8 cellular contexts compared by ENCODE assay signal in the genomic region with DNA sequence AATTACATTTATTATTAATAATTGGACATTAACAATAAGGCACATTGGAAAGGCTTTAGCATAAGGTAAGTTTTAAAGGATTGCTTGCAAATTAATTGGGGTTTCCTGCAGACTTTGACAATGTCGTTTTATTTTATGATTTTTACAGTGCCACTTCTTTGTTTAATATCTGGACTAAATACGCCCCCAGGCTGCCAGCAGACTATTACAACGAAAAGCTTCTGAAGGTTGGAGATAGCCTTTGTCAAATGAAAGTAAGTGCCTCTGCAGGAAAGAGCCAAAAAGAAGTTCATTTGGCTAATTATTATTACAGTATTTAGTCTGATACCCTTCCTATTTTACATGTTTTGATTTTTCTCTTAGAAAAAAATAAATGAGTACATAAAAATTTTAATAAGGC. TPM values are rescaled to one million over a fixed set of nuclear protein-coding genes. Genes with fewer than 3 reads are reported as not detected.
DNase-seq lines count a peak whose midpoint lies in the region; ATAC-seq, FAIRE-seq and TF ChIP-seq lines count a peak whose summit lies in the region.

No MANE protein-coding gene starts in this region.

- H3K4me1 ChIP-seq in heart right ventricle (peaks cover 4 to 40% (median 21%) of the 10 kb centered on the region in 9 donors), uterus (no peaks in the 10 kb centered on the region)

- H3K36me3 ChIP-seq in heart right ventricle (no peaks in the 10 kb centered on the region), uterus (no peaks in the 10 kb centered on the region)

- ATAC-seq in heart right ventricle (peak in 5 of 8 donors; percentile 46 to 68 (median 66)), Right ventricle myocardium inferior (no peak)

- POLR2A ChIA-PET in RWPE1 (lab: Yijun Ruan, JAX; ENCODE audit: low non-redundant PET) = interaction anchor here (0.6 kb wide), 1 partner anchor 285 kb away, joined by 6 read pairs; no protein-coding TSS in a partner anchor

- CTCF ChIA-PET in RWPE1 (lab: Yijun Ruan, JAX) = interaction anchor here (1.2 kb wide), 1 partner anchor 11 kb away, joined by 3 read pairs; the partner anchor contains the start of gene CFAP54

- H3K27me3 ChIP-seq in heart right ventricle (no peaks in the 10 kb centered on the region), uterus (no peaks in the 10 kb centered on the region)

- H3K9me3 ChIP-seq in heart right ventricle (no peaks in the 10 kb centered on the region), uterus (no peaks in the 10 kb centered on the region)

- H3K27ac ChIP-seq in heart right ventricle (peak overlapping the region; percentile 42 to 88 (median 76)), RWPE1 (peak overlapping the region; percentile 83), uterus (peak overlapping the region in 1 of 2 donors; percentile 74)

- H3K4me3 ChIP-seq in heart right ventricle (no peak overlapping the region), uterus (no peak overlapping the region)

- FAIRE-seq in GM12892 (lab: Jason Lieb, UNC) = no peak

- no peak for TF ChIP-seq POLR2A in erythroblast (IDR thresholded peaks at IDR 0.05; ENCODE audit: low read length)
- no peak for TF ChIP-seq POLR2A in uterus (IDR thresholded peaks at IDR 0.05)
- no peak for TF ChIP-seq POLR2A in GM12892 (IDR thresholded peaks at IDR 0.05; ENCODE audit: low read depth, low read length)

- TF ChIP-seq CTCF in heart right ventricle (IDR thresholded peaks at IDR 0.05) (peak in 7 of 9 donors; percentile 9 to 57 (median 37)), RWPE1 (conservative IDR thresholded peaks at IDR 0.05; ENCODE audit: low read depth) (no peak), uterus (IDR thresholded peaks at IDR 0.05) (peak in 3 of 4 experiments; percentile 29 to 32 (median 31))

- DNase-seq in heart right ventricle = no peak
- no peak for DNase-seq in Right ventricle myocardium inferior (ENCODE audit: missing footprints)
- no peak for DNase-seq in RWPE1 (ENCODE audit: low spot score)
- DNase-seq in erythroblast (lab: John Stamatoyannopoulos, UW) = peak; percentile 28 to 39
- no peak for DNase-seq in uterus
- no peak for DNase-seq in GM12892 (ENCODE audit: insufficient read length)
- DNase-seq in HK-2 (ENCODE audit: unreplicated experiment) = no peak
- no peak for DNase-seq in amniotic stem cell (lab: John Stamatoyannopoulos, UW)

- WGBS in heart right ventricle, 2 donors = 40 to 41% methylated on average over 3 of the region's 3 CpGs

- intact Hi-C loops in heart right ventricle (cut with DNase I) = loop anchor here in 6 of 10 donors (5.0 to 10.0 kb wide), 7 partner anchors 96 to 438 kb away; partner anchors contain the start of gene CDK17 (in 2 of the 6)
- intact Hi-C loops in Right ventricle myocardium inferior (cut with DNase I) = no loop called here
- intact Hi-C loops in uterus (cut with DNase I; ENCODE audit: low total_unique reads) = no loop called here

RNA-seq across cellular contexts. Expression of gene CFAP54, which starts 11.3 kb away (rescaled TPM):
- total RNA-seq in heart right ventricle (under 1 TPM in 9 of 10 donors, not detected in 1; 0.08 to 0.35 (median 0.27) TPM), Right ventricle myocardium inferior (0.22 TPM), uterus (10 to 100 TPM in 1 of 4 donors, 1 to 10 TPM in 3; 1.3 to 14.2 (median 6.2) TPM)
- under 1 TPM in 1 of 2 donors, not detected in 1; 0.07 TPM for polyA plus RNA-seq in heart right ventricle
- polyA plus RNA-seq in GM12892 (2012; ENCODE audit: missing spikeins) = 1.1 TPM

Comparison
In these comparisons a context has a peak if more than half of its experiments do, and no peak if none do; other contexts are left out.
1. intact Hi-C loops: an anchor here in heart right ventricle (5.0 to 10.0 kb wide); none called in Right ventricle myocardium inferior and uterus.
2. DNase-seq: peak in erythroblast (2 of 2); none in heart right ventricle (0 of 2), Right ventricle myocardium inferior (single experiment), RWPE1 (single experiment), uterus (0 of 2), GM12892 (single experiment), HK-2 (single experiment) and amniotic stem cell (single experiment).